Comparison of ENCODE assay signal across 1 cellular context in the genomic region with DNA sequence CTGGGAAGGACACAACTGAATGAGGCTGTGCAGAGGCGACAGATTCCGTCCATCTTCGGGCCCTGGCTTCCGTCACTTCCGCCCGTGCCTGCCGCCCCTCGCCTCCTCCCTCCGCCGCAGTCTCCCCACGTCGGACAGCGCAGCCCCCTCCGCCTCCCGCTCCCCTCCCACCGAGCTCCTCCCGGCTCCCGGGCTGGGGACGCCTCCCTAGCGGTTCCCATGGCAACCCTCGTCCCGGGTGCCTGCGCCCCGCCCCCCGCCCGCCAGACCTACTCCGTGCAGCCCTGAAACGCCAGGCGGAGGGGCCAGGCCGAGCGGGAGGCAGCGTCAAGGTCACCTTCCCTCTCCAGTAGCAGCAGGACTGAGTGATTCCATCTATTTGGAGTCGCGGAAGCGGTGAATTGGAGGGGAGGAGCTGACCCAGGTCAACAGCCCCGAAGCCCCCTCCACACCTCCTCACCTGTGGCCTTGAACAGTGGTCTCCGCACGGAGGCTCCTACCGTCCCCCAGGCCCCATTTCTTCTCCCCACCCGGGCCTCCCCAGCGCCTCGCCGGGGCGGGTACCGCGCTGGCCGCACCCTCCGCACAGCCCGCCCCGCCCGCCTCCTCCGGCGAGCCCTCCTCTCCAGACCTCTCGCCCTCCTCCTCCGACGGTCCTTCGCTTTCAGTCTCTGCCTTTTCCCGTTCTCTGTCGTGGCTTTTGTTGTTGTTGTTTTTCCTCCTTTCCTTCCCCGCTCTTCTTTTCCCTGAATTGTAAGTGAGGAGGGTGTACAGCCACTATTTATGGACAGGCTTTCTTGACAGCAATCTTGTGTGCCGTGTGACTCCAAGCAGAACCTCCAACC.
A peak's percentile ranks its signal among the peaks of the same experiment; 100 is the strongest.
TF ChIP-seq lines count a peak whose summit lies in the region.

No MANE protein-coding gene starts in this region.

TF ChIP-seq in HEK293, 187 proteins besides CTCF, POLR2A, EP300 and RAD21 (continued from another document and continues in another):
- TF ChIP-seq, protein P1, sequence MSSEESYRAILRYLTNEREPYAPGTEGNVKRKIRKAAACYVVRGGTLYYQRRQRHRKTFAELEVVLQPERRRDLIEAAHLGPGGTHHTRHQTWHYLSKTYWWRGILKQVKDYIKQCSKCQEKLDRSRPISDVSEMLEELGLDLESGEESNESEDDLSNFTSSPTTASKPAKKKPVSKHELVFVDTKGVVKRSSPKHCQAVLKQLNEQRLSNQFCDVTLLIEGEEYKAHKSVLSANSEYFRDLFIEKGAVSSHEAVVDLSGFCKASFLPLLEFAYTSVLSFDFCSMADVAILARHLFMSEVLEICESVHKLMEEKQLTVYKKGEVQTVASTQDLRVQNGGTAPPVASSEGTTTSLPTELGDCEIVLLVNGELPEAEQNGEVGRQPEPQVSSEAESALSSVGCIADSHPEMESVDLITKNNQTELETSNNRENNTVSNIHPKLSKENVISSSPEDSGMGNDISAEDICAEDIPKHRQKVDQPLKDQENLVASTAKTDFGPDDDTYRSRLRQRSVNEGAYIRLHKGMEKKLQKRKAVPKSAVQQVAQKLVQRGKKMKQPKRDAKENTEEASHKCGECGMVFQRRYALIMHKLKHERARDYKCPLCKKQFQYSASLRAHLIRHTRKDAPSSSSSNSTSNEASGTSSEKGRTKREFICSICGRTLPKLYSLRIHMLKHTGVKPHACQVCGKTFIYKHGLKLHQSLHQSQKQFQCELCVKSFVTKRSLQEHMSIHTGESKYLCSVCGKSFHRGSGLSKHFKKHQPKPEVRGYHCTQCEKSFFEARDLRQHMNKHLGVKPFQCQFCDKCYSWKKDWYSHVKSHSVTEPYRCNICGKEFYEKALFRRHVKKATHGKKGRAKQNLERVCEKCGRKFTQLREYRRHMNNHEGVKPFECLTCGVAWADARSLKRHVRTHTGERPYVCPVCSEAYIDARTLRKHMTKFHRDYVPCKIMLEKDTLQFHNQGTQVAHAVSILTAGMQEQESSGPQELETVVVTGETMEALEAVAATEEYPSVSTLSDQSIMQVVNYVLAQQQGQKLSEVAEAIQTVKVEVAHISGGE (tag by site-specific recombination; conservative IDR thresholded peaks at IDR 0.05; ENCODE audit: low read depth), result peak; percentile 90
- peak; percentile 92 for TF ChIP-seq ZBTB17 (tag by site-specific recombination; IDR thresholded peaks at IDR 0.05)
- peak; percentile 87 for TF ChIP-seq EGR2 (tag by site-specific recombination; IDR thresholded peaks at IDR 0.05; ENCODE audit: low read depth)
- TF ChIP-seq ZNF768 (tag by site-specific recombination; IDR thresholded peaks at IDR 0.05), result no peak
- no peak for TF ChIP-seq ZNF223 (tag by site-specific recombination; IDR thresholded peaks at IDR 0.05)
- TF ChIP-seq ZNF155 (tag by site-specific recombination; IDR thresholded peaks at IDR 0.05), result no peak
- no peak for TF ChIP-seq SCRT1 (tag by site-specific recombination; IDR thresholded peaks at IDR 0.05; ENCODE audit: borderline replicate concordance)
- TF ChIP-seq ZNF335 (tag by site-specific recombination; conservative IDR thresholded peaks at IDR 0.05), result peak; percentile 97
- peak; percentile 98 for TF ChIP-seq ZSCAN4 (tag by site-specific recombination; IDR thresholded peaks at IDR 0.05)
- TF ChIP-seq, protein P2, sequence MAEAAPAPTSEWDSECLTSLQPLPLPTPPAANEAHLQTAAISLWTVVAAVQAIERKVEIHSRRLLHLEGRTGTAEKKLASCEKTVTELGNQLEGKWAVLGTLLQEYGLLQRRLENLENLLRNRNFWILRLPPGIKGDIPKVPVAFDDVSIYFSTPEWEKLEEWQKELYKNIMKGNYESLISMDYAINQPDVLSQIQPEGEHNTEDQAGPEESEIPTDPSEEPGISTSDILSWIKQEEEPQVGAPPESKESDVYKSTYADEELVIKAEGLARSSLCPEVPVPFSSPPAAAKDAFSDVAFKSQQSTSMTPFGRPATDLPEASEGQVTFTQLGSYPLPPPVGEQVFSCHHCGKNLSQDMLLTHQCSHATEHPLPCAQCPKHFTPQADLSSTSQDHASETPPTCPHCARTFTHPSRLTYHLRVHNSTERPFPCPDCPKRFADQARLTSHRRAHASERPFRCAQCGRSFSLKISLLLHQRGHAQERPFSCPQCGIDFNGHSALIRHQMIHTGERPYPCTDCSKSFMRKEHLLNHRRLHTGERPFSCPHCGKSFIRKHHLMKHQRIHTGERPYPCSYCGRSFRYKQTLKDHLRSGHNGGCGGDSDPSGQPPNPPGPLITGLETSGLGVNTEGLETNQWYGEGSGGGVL (tag by site-specific recombination; IDR thresholded peaks at IDR 0.05), result peak; percentile 98
- no peak for TF ChIP-seq ZNF221 (tag by site-specific recombination; IDR thresholded peaks at IDR 0.05; ENCODE audit: borderline replicate concordance)
- TF ChIP-seq, protein P3, sequence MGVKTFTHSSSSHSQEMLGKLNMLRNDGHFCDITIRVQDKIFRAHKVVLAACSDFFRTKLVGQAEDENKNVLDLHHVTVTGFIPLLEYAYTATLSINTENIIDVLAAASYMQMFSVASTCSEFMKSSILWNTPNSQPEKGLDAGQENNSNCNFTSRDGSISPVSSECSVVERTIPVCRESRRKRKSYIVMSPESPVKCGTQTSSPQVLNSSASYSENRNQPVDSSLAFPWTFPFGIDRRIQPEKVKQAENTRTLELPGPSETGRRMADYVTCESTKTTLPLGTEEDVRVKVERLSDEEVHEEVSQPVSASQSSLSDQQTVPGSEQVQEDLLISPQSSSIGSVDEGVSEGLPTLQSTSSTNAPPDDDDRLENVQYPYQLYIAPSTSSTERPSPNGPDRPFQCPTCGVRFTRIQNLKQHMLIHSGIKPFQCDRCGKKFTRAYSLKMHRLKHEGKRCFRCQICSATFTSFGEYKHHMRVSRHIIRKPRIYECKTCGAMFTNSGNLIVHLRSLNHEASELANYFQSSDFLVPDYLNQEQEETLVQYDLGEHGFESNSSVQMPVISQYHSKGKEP (tag by site-specific recombination; IDR thresholded peaks at IDR 0.05), result no peak
- TF ChIP-seq ZNF266 (tag by site-specific recombination; IDR thresholded peaks at IDR 0.05; ENCODE audit: low read depth), result no peak
- TF ChIP-seq SP2 (tag by site-specific recombination; IDR thresholded peaks at IDR 0.05), result peak; percentile 91
- TF ChIP-seq ZNF624 (tag by site-specific recombination; IDR thresholded peaks at IDR 0.05), result no peak
- TF ChIP-seq ZNF426 (tag by site-specific recombination; IDR thresholded peaks at IDR 0.05), result no peak
- 0 out of 2 replicates have a peak, but pooled peaks have one; percentile 34 for TF ChIP-seq ZNF843 (tag by site-specific recombination; IDR thresholded peaks at IDR 0.05)
- TF ChIP-seq, protein P4, sequence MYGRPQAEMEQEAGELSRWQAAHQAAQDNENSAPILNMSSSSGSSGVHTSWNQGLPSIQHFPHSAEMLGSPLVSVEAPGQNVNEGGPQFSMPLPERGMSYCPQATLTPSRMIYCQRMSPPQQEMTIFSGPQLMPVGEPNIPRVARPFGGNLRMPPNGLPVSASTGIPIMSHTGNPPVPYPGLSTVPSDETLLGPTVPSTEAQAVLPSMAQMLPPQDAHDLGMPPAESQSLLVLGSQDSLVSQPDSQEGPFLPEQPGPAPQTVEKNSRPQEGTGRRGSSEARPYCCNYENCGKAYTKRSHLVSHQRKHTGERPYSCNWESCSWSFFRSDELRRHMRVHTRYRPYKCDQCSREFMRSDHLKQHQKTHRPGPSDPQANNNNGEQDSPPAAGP (tag by site-specific recombination; IDR thresholded peaks at IDR 0.05), result peak; percentile 26
- TF ChIP-seq ZNF48 (tag by site-specific recombination; IDR thresholded peaks at IDR 0.05), result no peak
- peak; percentile 89 for TF ChIP-seq KLF1 (tag by site-specific recombination; IDR thresholded peaks at IDR 0.05)
- TF ChIP-seq ZNF26 (tag by site-specific recombination; IDR thresholded peaks at IDR 0.05), result no peak
- no peak for TF ChIP-seq ZNF10 (tag by site-specific recombination; IDR thresholded peaks at IDR 0.05)
- no peak for TF ChIP-seq ZNF623 (tag by site-specific recombination; IDR thresholded peaks at IDR 0.05)
- peak; percentile 76; the same call in 1 of the 2 replicates for TF ChIP-seq ZNF24 (tag by site-specific recombination; IDR thresholded peaks at IDR 0.05)
- TF ChIP-seq ZNF629 (tag by site-specific recombination; IDR thresholded peaks at IDR 0.05), result peak; percentile 72
- no peak for TF ChIP-seq ZNF830 (tag by site-specific recombination; IDR thresholded peaks at IDR 0.05; ENCODE audit: low read depth)
- TF ChIP-seq ZFP41 (tag by site-specific recombination; IDR thresholded peaks at IDR 0.05; ENCODE audit: borderline replicate concordance), result no peak
- TF ChIP-seq ZNF302 (tag by site-specific recombination; IDR thresholded peaks at IDR 0.05; ENCODE audit: low read depth), result no peak
- TF ChIP-seq, protein P5, sequence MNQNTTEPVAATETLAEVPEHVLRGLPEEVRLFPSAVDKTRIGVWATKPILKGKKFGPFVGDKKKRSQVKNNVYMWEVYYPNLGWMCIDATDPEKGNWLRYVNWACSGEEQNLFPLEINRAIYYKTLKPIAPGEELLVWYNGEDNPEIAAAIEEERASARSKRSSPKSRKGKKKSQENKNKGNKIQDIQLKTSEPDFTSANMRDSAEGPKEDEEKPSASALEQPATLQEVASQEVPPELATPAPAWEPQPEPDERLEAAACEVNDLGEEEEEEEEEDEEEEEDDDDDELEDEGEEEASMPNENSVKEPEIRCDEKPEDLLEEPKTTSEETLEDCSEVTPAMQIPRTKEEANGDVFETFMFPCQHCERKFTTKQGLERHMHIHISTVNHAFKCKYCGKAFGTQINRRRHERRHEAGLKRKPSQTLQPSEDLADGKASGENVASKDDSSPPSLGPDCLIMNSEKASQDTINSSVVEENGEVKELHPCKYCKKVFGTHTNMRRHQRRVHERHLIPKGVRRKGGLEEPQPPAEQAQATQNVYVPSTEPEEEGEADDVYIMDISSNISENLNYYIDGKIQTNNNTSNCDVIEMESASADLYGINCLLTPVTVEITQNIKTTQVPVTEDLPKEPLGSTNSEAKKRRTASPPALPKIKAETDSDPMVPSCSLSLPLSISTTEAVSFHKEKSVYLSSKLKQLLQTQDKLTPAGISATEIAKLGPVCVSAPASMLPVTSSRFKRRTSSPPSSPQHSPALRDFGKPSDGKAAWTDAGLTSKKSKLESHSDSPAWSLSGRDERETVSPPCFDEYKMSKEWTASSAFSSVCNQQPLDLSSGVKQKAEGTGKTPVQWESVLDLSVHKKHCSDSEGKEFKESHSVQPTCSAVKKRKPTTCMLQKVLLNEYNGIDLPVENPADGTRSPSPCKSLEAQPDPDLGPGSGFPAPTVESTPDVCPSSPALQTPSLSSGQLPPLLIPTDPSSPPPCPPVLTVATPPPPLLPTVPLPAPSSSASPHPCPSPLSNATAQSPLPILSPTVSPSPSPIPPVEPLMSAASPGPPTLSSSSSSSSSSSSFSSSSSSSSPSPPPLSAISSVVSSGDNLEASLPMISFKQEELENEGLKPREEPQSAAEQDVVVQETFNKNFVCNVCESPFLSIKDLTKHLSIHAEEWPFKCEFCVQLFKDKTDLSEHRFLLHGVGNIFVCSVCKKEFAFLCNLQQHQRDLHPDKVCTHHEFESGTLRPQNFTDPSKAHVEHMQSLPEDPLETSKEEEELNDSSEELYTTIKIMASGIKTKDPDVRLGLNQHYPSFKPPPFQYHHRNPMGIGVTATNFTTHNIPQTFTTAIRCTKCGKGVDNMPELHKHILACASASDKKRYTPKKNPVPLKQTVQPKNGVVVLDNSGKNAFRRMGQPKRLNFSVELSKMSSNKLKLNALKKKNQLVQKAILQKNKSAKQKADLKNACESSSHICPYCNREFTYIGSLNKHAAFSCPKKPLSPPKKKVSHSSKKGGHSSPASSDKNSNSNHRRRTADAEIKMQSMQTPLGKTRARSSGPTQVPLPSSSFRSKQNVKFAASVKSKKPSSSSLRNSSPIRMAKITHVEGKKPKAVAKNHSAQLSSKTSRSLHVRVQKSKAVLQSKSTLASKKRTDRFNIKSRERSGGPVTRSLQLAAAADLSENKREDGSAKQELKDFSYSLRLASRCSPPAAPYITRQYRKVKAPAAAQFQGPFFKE (tag by site-specific recombination; IDR thresholded peaks at IDR 0.05; ENCODE audit: borderline replicate concordance), result no peak
- TF ChIP-seq ZNF626 (tag by site-specific recombination; IDR thresholded peaks at IDR 0.05), result no peak
- TF ChIP-seq ZNF558 (tag by site-specific recombination; IDR thresholded peaks at IDR 0.05), result no peak
- TF ChIP-seq, protein P6, sequence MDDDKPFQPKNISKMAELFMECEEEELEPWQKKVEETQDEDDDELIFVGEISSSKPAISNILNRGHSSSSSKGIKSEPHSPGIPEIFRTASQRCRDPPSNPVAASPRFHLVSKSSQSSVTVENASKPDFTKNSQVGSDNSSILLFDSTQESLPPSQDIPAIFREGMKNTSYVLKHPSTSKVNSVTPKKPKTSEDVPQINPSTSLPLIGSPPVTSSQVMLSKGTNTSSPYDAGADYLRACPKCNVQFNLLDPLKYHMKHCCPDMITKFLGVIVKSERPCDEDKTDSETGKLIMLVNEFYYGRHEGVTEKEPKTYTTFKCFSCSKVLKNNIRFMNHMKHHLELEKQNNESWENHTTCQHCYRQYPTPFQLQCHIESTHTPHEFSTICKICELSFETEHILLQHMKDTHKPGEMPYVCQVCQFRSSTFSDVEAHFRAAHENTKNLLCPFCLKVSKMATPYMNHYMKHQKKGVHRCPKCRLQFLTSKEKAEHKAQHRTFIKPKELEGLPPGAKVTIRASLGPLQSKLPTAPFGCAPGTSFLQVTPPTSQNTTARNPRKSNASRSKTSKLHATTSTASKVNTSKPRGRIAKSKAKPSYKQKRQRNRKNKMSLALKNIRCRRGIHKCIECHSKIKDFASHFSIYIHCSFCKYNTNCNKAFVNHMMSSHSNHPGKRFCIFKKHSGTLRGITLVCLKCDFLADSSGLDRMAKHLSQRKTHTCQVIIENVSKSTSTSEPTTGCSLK (tag by site-specific recombination; IDR thresholded peaks at IDR 0.05), result no peak
- peak; percentile 58 for TF ChIP-seq KLF16 (tag by site-specific recombination; IDR thresholded peaks at IDR 0.05)
